In the genomic region with DNA sequence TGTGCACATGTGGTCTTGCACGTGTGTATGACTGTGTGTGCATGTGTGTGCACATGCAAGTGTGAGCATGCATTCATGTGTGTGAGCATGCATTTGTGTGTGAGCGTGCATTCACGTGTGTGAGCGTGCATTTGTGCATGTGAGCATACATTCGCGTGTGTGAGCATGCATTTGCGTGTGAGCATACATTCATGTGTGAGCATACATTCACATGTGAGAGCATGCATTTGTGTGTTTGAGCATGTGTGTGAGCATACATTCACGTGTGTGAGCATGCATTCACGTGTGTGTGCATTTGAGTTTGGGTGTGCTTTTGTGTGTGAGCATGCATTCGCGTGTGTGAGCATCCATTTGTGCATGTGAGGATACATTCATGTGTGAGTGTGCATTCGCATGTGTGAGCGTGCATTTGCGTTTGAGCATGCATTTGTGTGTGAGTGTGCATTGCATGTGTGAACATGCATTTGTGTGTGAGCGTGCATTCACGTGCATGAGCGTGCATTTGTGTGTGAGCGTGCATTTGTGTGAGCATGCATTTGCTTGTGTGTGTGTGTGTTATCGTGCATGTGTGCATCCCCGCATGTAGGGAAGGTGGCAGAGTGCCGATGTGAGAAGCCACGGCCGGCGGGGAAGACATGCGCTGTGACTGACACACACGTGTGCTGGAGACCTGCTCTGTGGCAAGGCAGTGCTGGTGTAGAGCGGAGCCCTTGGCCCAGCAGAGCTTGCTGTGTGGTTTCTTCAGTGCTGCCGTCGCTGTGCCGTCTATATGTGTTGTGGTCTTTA, we compare ENCODE assay signal across 25 cellular contexts. TPM values are rescaled to one million over a fixed set of nuclear protein-coding genes. Genes with fewer than 3 reads are reported as not detected.
DNase-seq lines count a peak whose midpoint lies in the region; ATAC-seq, FAIRE-seq and TF ChIP-seq lines count a peak whose summit lies in the region.
"Had no signal": no experiment of that assay in that cellular context is flagged by ENCODE, and none has a peak within 500 bp of the region (broad histone marks: within the 10 kb centered on the region; RNA-seq: fewer than 3 reads in every experiment).

No MANE protein-coding gene starts in this region.

- no peak overlapping the region for H3K4me3 Mint-ChIP-seq in activated naive CD4-positive, alpha-beta T cell treated with anti-CD3 and anti-CD28 coated beads, Interleukin-2, amount 50 U/mL, for 24 hours
- H3K4me3 Mint-ChIP-seq: activated CD4-positive, alpha-beta T cell treated with anti-CD3 and anti-CD28 coated beads, Interleukin-2, amount 10 ng/mL, durations not matched to agents 24 days and 14 days; T-helper 2 cell treated with Interferon-gamma antibody and Interleukin-4, amounts not matched to agents 5 μg/mL and 100 μg/mL, for 36 hours had no signal

- TF ChIP-seq CTCF in H1 (IDR thresholded peaks at IDR 0.05; ENCODE audit: control extremely low read depth in 1 of 3, insufficient read depth in 1 of 3, low read depth in 1 of 3, low read length in 3 of 3) = no peak
- no peak for TF ChIP-seq CTCF in osteoblast (IDR thresholded peaks at IDR 0.05; ENCODE audit: extremely low read depth, low read depth, low read length)
- TF ChIP-seq CTCF in RWPE1 (conservative IDR thresholded peaks at IDR 0.05; ENCODE audit: low read depth) = no peak

- H3K9ac ChIP-seq in H1 (replicated peaks in 1 of 4; ENCODE audit: extremely low read depth in 1 of 4, low read depth in 3 of 4, low read length in 3 of 4) = no peak overlapping the region

- CTCF ChIA-PET in H1 (lab: Charles Lee; ENCODE audit: partially characterized antibody) = no interaction called here
- CTCF ChIA-PET in RWPE1 (lab: Yijun Ruan, JAX) = no interaction called here

- H3K27ac ChIP-seq in H1 (ENCODE audit: low read depth, low read length) (no peak overlapping the region), osteoblast (ENCODE audit: low read depth, low read length) (no peak overlapping the region), RWPE1 (no peak overlapping the region)
- H3K27ac ChIP-seq: breast epithelium, thoracic aorta had no signal

- peaks cover 0 to 2% (median under 1%) of the 10 kb centered on the region in 4 experiments; a peak in 1 of 7 replicates for H3K27me3 ChIP-seq in H1 (replicated peaks in 1 of 4; ENCODE audit: control insufficient read depth in 3 of 4, extremely low read depth in 1 of 4, insufficient read depth in 3 of 4, low read length in 3 of 4)
- H3K27me3 ChIP-seq in osteoblast (ENCODE audit: insufficient read depth, low read length) = no peaks in the 10 kb centered on the region
- H3K27me3 ChIP-seq: breast epithelium, MG63 had no signal

- no peaks in the 10 kb centered on the region for H3K27me3 Mint-ChIP-seq in activated naive CD4-positive, alpha-beta T cell treated with anti-CD3 and anti-CD28 coated beads, Interleukin-2, amount 50 U/mL, for 24 hours
- H3K27me3 Mint-ChIP-seq: activated CD4-positive, alpha-beta T cell treated with anti-CD3 and anti-CD28 coated beads, Interleukin-2, amount 10 ng/mL, durations not matched to agents 24 days and 14 days had no signal

- POLR2A ChIA-PET in H1 (lab: Charles Lee; ENCODE audit: partially characterized antibody) (no interaction called here), RWPE1 (lab: Yijun Ruan, JAX; ENCODE audit: low non-redundant PET) (no interaction called here)

- H3K79me2 ChIP-seq in H1 (ENCODE audit: control insufficient read depth in 1 of 2, insufficient read depth in 2 of 2, low read length in 2 of 2) (no peaks in the 10 kb centered on the region), osteoblast (ENCODE audit: insufficient read depth, low read length) (no peaks in the 10 kb centered on the region)

- no peak overlapping the region for H2BK12ac ChIP-seq in H1 (ENCODE audit: low read depth, low read length)

- H4K20me1 ChIP-seq in H1 (replicated peaks in 1 of 2; ENCODE audit: control insufficient read depth in 1 of 2, insufficient read depth in 2 of 2, low read length in 2 of 2) = peaks cover 0 to 11% of the 10 kb centered on the region in 2 experiments
- H4K20me1 ChIP-seq in osteoblast (ENCODE audit: insufficient read depth, low read length) = no peaks in the 10 kb centered on the region

- no peak overlapping the region for H4K8ac ChIP-seq in H1 (ENCODE audit: extremely low read depth, insufficient read depth, low read length)

- TF ChIP-seq RAD21 in H1 (IDR thresholded peaks at IDR 0.05 in 1 of 2, conservative IDR thresholded peaks at IDR 0.05 in 1 of 2; ENCODE audit: low read depth in 2 of 2, low read length in 2 of 2) = no peak

- no peak overlapping the region for H3K4me3 ChIP-seq in H1 (ENCODE audit: extremely low read depth in 1 of 4, insufficient read depth in 2 of 4, low read depth in 3 of 4, low read length in 4 of 4)
- H3K4me3 ChIP-seq in osteoblast (ENCODE audit: insufficient read depth, low read length) = no peak overlapping the region
- H3K4me3 ChIP-seq: breast epithelium, MG63, thoracic aorta had no signal

- H3K4me1 Mint-ChIP-seq in activated naive CD4-positive, alpha-beta T cell treated with anti-CD3 and anti-CD28 coated beads, Interleukin-2, amount 50 U/mL, for 24 hours = peaks cover 19% of the 10 kb centered on the region

- H3K9me3 Mint-ChIP-seq in activated naive CD4-positive, alpha-beta T cell treated with anti-CD3 and anti-CD28 coated beads, Interleukin-2, amount 50 U/mL, for 24 hours = no peaks in the 10 kb centered on the region
- peaks cover 0 to 5% of the 10 kb centered on the region in 2 donors for H3K9me3 Mint-ChIP-seq in activated naive CD4-positive, alpha-beta T cell treated with anti-CD3 and anti-CD28 coated beads, Interleukin-2, amount 50 U/mL, for 72 hours
- H3K9me3 Mint-ChIP-seq: activated CD4-positive, alpha-beta T cell treated with anti-CD3 and anti-CD28 coated beads, Interleukin-2, amount 10 ng/mL, durations not matched to agents 24 days and 14 days; T-helper 2 cell treated with Interferon-gamma antibody and Interleukin-4, amounts not matched to agents 5 μg/mL and 100 μg/mL, for 36 hours had no signal

- TF ChIP-seq EP300 in H1 (IDR thresholded peaks at IDR 0.05; ENCODE audit: borderline replicate concordance in 1 of 2, low read depth in 2 of 2, low read length in 2 of 2) = no peak

- H3K36me3 ChIP-seq in H1 (ENCODE audit: control insufficient read depth in 2 of 4, insufficient read depth in 4 of 4, low read length in 3 of 4) (no peaks in the 10 kb centered on the region; a peak in 1 of 8 replicates), osteoblast (ENCODE audit: insufficient read depth, low read length) (no peaks in the 10 kb centered on the region)
- H3K36me3 ChIP-seq: breast epithelium, MG63 had no signal

- WGBS in H1 (ENCODE audit: extremely low coverage in 1 of 2, insufficient coverage in 1 of 2, insufficient read length in 1 of 2, insufficient replicate concordance in 2 of 2, low coverage in 1 of 2, low lambda C conversion rate in 2 of 2, missing lambda C conversion rate in 1 of 2), 2 experiments = 91% methylated on average over 30 of the region's 30 CpGs; no CpG with 5 or more reads in 1 of the 2 experiments

- peak overlapping the region; percentile 83 for H3K4ac ChIP-seq in H1 (replicated peaks; ENCODE audit: insufficient read length, low read depth, low read length)

- H3K23me2 ChIP-seq in H1 (ENCODE audit: low read depth, low read length) = peaks cover 6% of the 10 kb centered on the region; the same call in 1 of the 2 replicates

- H4K5ac ChIP-seq in H1 (ENCODE audit: insufficient read length, low read depth, low read length) = no peak overlapping the region

- peak; percentile 33 for FAIRE-seq in GM12892 (lab: Jason Lieb, UNC)
- no peak for FAIRE-seq in H1 (lab: Jason Lieb, UNC)
- FAIRE-seq in GM19239 (lab: Jason Lieb, UNC) = no peak
- FAIRE-seq: endometrium had no signal

- no peak for DNase-seq in activated naive CD4-positive, alpha-beta T cell treated with anti-CD3 and anti-CD28 coated beads, Interleukin-2, amount 50 U/mL, for 72 hours (ENCODE audit: low spot score in 2 of 2)
- DNase-seq in GM12892 (ENCODE audit: insufficient read length) (no peak), H1 (ENCODE audit: low read depth in 1 of 2, low spot score in 2 of 2) (no peak), osteoblast (ENCODE audit: insufficient read length, low spot score, missing footprints) (peak; percentile 50), GM19239 (ENCODE audit: insufficient read length, low spot score) (no peak), RWPE1 (ENCODE audit: low spot score) (no peak)
- DNase-seq: activated CD4-positive, alpha-beta T cell treated with anti-CD3 and anti-CD28 coated beads, Interleukin-2, amount 10 ng/mL, durations not matched to agents 24 days and 14 days; activated effector memory CD4-positive, alpha-beta T cell treated with anti-CD3 and anti-CD28 coated beads, Interleukin-2, amount 50 U/mL, for 16 hours; mammary epithelial cell; MG63; NCI-H1417; NCI-H2081; NCI-H774; retina; stimulated activated CD4-positive, alpha-beta T cell treated with anti-CD3 and anti-CD28 coated beads, Interleukin-4, amount 100 ng/mL, for 1 hour; stimulated activated naive CD4-positive, alpha-beta T cell had no signal

- no peak overlapping the region for H3K4me2 ChIP-seq in H1 (ENCODE audit: insufficient read depth in 1 of 2, low read depth in 2 of 2, low read length in 2 of 2)
- H3K4me2 ChIP-seq in osteoblast (ENCODE audit: insufficient read depth, low read length) = no peak overlapping the region

- peak overlapping the region; percentile 35 for H3K27ac Mint-ChIP-seq in activated naive CD4-positive, alpha-beta T cell treated with anti-CD3 and anti-CD28 coated beads, Interleukin-2, amount 50 U/mL, for 24 hours
- peak overlapping the region in 1 of 2 donors; percentile 44 for H3K27ac Mint-ChIP-seq in activated naive CD4-positive, alpha-beta T cell treated with anti-CD3 and anti-CD28 coated beads, Interleukin-2, amount 50 U/mL, for 72 hours
- H3K27ac Mint-ChIP-seq: activated CD4-positive, alpha-beta T cell treated with anti-CD3 and anti-CD28 coated beads, Interleukin-2, amount 10 ng/mL, durations not matched to agents 24 days and 14 days; T-helper 2 cell treated with Interferon-gamma antibody and Interleukin-4, amounts not matched to agents 5 μg/mL and 100 μg/mL, for 36 hours had no signal

- no peak overlapping the region for H2BK120ac ChIP-seq in H1 (replicated peaks; ENCODE audit: low read depth, low read length)

- no peak overlapping the region; the same call in 1 of the 2 replicates for H2AK5ac ChIP-seq in H1 (ENCODE audit: low read depth, low read length)

- H3K4me1 ChIP-seq in H1 (replicated peaks in 1 of 4; ENCODE audit: control insufficient read depth in 3 of 4, insufficient read depth in 4 of 4, low read length in 3 of 4) (peaks cover 0 to 9% (median 2%) of the 10 kb centered on the region in 4 experiments; a peak in 4 of 7 replicates), osteoblast (ENCODE audit: insufficient read depth, low read length) (peaks cover under 1% of the 10 kb centered on the region)
- H3K4me1 ChIP-seq: breast epithelium had no signal

- TF ChIP-seq POLR2A in GM12892 (IDR thresholded peaks at IDR 0.05; ENCODE audit: low read depth, low read length) (no peak), H1 (IDR thresholded peaks at IDR 0.05; ENCODE audit: control extremely low read depth in 1 of 2, low read depth in 2 of 2, low read length in 2 of 2) (no peak)

- H3K79me1 ChIP-seq in H1 (ENCODE audit: low read depth, low read length) = no peaks in the 10 kb centered on the region

- H3K56ac ChIP-seq in H1 (replicated peaks; ENCODE audit: insufficient read length, low read depth, low read length) = no peak overlapping the region

- no peak overlapping the region for H2BK15ac ChIP-seq in H1 (ENCODE audit: low read length)

- ATAC-seq in activated naive CD4-positive, alpha-beta T cell treated with anti-CD3 and anti-CD28 coated beads, Interleukin-2, amount 50 U/mL, for 72 hours = no peak
- no peak for ATAC-seq in GM18519 (IDR thresholded peaks at IDR 0.05; ENCODE audit: low FRiP score, unreplicated experiment)
- ATAC-seq: HCT116 had no signal

- H3K9me3 ChIP-seq in H1 (ENCODE audit: insufficient read depth in 2 of 2, low read depth in 1 of 2, low read length in 1 of 2) (no peaks in the 10 kb centered on the region; a peak in 1 of 4 replicates), osteoblast (ENCODE audit: low read depth, low read length) (no peaks in the 10 kb centered on the region)
- H3K9me3 ChIP-seq: breast epithelium, MG63, thoracic aorta had no signal

- no peak overlapping the region for H3K23ac ChIP-seq in H1 (ENCODE audit: insufficient read length)

- no peak overlapping the region for H2BK5ac ChIP-seq in H1 (ENCODE audit: low read depth, low read length)

- no peak overlapping the region for H2BK20ac ChIP-seq in H1 (ENCODE audit: low read length)

- no peak overlapping the region for H3K18ac ChIP-seq in H1 (ENCODE audit: extremely low read depth, low read length)

- H2AFZ ChIP-seq in H1 (ENCODE audit: low read length) (no peak overlapping the region), osteoblast (ENCODE audit: low read length) (no peak overlapping the region)

- H3K36me3 Mint-ChIP-seq in activated naive CD4-positive, alpha-beta T cell treated with anti-CD3 and anti-CD28 coated beads, Interleukin-2, amount 50 U/mL, for 24 hours = peaks cover 14% of the 10 kb centered on the region
- peaks cover 35 to 40% of the 10 kb centered on the region in 2 donors for H3K36me3 Mint-ChIP-seq in activated naive CD4-positive, alpha-beta T cell treated with anti-CD3 and anti-CD28 coated beads, Interleukin-2, amount 50 U/mL, for 72 hours

- no peak overlapping the region for H3K14ac ChIP-seq in H1 (ENCODE audit: insufficient read length)

- no peak overlapping the region for H4K91ac ChIP-seq in H1 (replicated peaks; ENCODE audit: insufficient read length, low read length)

RNA-seq across cellular contexts. Expression of a gene that starts 18.2 kb away (rescaled TPM):
- total RNA-seq in activated naive CD4-positive, alpha-beta T cell treated with anti-CD3 and anti-CD28 coated beads, Interleukin-2, amount 50 U/mL, for 72 hours = 100 to 1,000 TPM; 151 to 272 TPM
- polyA plus RNA-seq in GM12892 (2012; ENCODE audit: missing spikeins) = 41.8 TPM
- 0.24 and 0.36 TPM in 2 replicates for total RNA-seq in H1 (2021; fragmentation: NEBNext Ultra II Directional; extraction: Animal tissue kit (Norgen Biotek cat#: 25700))
- polyA plus RNA-seq in H1 (2011; rRNA removed) = 0.63 and 0.89 TPM in 2 replicates
- 0.76 TPM for polyA plus RNA-seq in H1 (2011; cell fraction: cytosol; rRNA removed)
- 1.6 TPM for polyA plus RNA-seq in H1 (2011; cell fraction: nucleus; rRNA removed)
- 0.40 to 0.58 TPM (median 0.48 TPM) in 4 replicates for polyA plus RNA-seq in H1 (2012, experiment 1 of 2)
- polyA plus RNA-seq in H1 (2012, experiment 2 of 2) = 0.49 TPM
- 0.26 TPM for polyA plus RNA-seq in H1 (2013, experiment 1 of 2)
- 0.52 TPM for polyA plus RNA-seq in H1 (2013, experiment 2 of 2)
- polyA minus RNA-seq in H1 (2011; rRNA and poly(A)+ RNA removed) = 0.25 and 0.27 TPM in 2 replicates
- not detected for polyA minus RNA-seq in H1 (2011; cell fraction: cytosol; rRNA and poly(A)+ RNA removed)
- 0.70 TPM for polyA minus RNA-seq in H1 (2011; cell fraction: nucleus; rRNA and poly(A)+ RNA removed)
- total RNA-seq in osteoblast = 13.3 and 15.2 TPM in 2 replicates
- total RNA-seq: fibroblast of lung had no signal
- polyA plus RNA-seq: BJ had no signal

RNA-seq across cellular contexts. Expression of a gene that starts 29.0 kb away (rescaled TPM):
- 10 to 100 TPM; 61.7 to 99.8 TPM for total RNA-seq in activated naive CD4-positive, alpha-beta T cell treated with anti-CD3 and anti-CD28 coated beads, Interleukin-2, amount 50 U/mL, for 72 hours
- polyA plus RNA-seq in GM12892 (2012; ENCODE audit: missing spikeins) = 28.2 TPM
- total RNA-seq in H1 (2021; fragmentation: NEBNext Ultra II Directional; extraction: Animal tissue kit (Norgen Biotek cat#: 25700)) = 124 and 130 TPM in 2 replicates
- polyA plus RNA-seq in H1 (2011; rRNA removed) = 88.9 and 90.8 TPM in 2 replicates
- 98.5 TPM for polyA plus RNA-seq in H1 (2011; cell fraction: cytosol; rRNA removed)
- polyA plus RNA-seq in H1 (2011; cell fraction: nucleus; rRNA removed) = 76.0 TPM
- polyA plus RNA-seq in H1 (2012, experiment 1 of 2) = 76.4 to 95.3 TPM (median 87.0 TPM) in 4 replicates
- 117 TPM for polyA plus RNA-seq in H1 (2012, experiment 2 of 2)
- polyA plus RNA-seq in H1 (2013, experiment 1 of 2) = 140 TPM
- polyA plus RNA-seq in H1 (2013, experiment 2 of 2) = 172 TPM
- 63.7 and 69.2 TPM in 2 replicates for polyA minus RNA-seq in H1 (2011; rRNA and poly(A)+ RNA removed)
- 110 TPM for polyA minus RNA-seq in H1 (2011; cell fraction: cytosol; rRNA and poly(A)+ RNA removed)
- 39.1 TPM for polyA minus RNA-seq in H1 (2011; cell fraction: nucleus; rRNA and poly(A)+ RNA removed)
- 413 and 480 TPM in 2 replicates for total RNA-seq in osteoblast

RNA-seq across cellular contexts. Expression of a gene that starts 37.4 kb away (rescaled TPM):
- total RNA-seq in activated naive CD4-positive, alpha-beta T cell treated with anti-CD3 and anti-CD28 coated beads, Interleukin-2, amount 50 U/mL, for 72 hours = 10 to 100 TPM; 25.3 to 63.9 TPM
- polyA plus RNA-seq in GM12892 (2012; ENCODE audit: missing spikeins) = 6.3 TPM
- 57.3 and 64.1 TPM in 2 replicates for total RNA-seq in H1 (2021; fragmentation: NEBNext Ultra II Directional; extraction: Animal tissue kit (Norgen Biotek cat#: 25700))
- 17.7 and 34.6 TPM in 2 replicates for polyA plus RNA-seq in H1 (2011; rRNA removed)
- polyA plus RNA-seq in H1 (2011; cell fraction: cytosol; rRNA removed) = 43.7 TPM
- polyA plus RNA-seq in H1 (2011; cell fraction: nucleus; rRNA removed) = 28.5 TPM
- polyA plus RNA-seq in H1 (2012, experiment 1 of 2) = 20.8 to 42.4 TPM (median 39.1 TPM) in 4 replicates
- polyA plus RNA-seq in H1 (2012, experiment 2 of 2) = 28.1 TPM
- polyA plus RNA-seq in H1 (2013, experiment 1 of 2) = 28.3 TPM
- polyA plus RNA-seq in H1 (2013, experiment 2 of 2) = 30.5 TPM
- 5.9 and 6.3 TPM in 2 replicates for polyA minus RNA-seq in H1 (2011; rRNA and poly(A)+ RNA removed)
- polyA minus RNA-seq in H1 (2011; cell fraction: cytosol; rRNA and poly(A)+ RNA removed) = 28.0 TPM
- polyA minus RNA-seq in H1 (2011; cell fraction: nucleus; rRNA and poly(A)+ RNA removed) = 8.6 TPM
- total RNA-seq in osteoblast = 9.4 and 10.9 TPM in 2 replicates

Comparison
In these comparisons a context has a peak if more than half of its experiments do, and no peak if none do; other contexts are left out.
1. RNA of a gene that starts 18.2 kb away (total RNA-seq): 151 to 272 TPM in activated naive CD4-positive, alpha-beta T cell treated with anti-CD3 and anti-CD28 coated beads, Interleukin-2, amount 50 U/mL, for 72 hours and 13.3 to 15.2 TPM in osteoblast; 0.24 to 0.36 TPM in H1; every median in the first group is over 10 times any median in the second.